In genomic region chr5:158810615-158811014, GRCh38 we compare ENCODE assay signal across 26 cellular contexts.
A peak's percentile ranks its signal among the peaks of the same experiment; 100 is the strongest.
DNase-seq lines count a peak whose midpoint lies in the region; ATAC-seq and TF ChIP-seq lines count a peak whose summit lies in the region.
"Had no signal": no experiment of that assay in that cellular context is flagged by ENCODE, and none has a peak within 500 bp of the region (broad histone marks: within the 10 kb centered on the region; RNA-seq: fewer than 3 reads in every experiment).

No MANE protein-coding gene starts in this region.

- no peak overlapping the region for H3K4me3 ChIP-seq in OCI-LY1 (ENCODE audit: low read depth, low read length, poor library complexity, severe bottlenecking)
- H3K4me3 ChIP-seq: dorsolateral prefrontal cortex, psoas muscle, SK-N-MC, thyroid gland, vagina had no signal

- TF ChIP-seq CTCF in OCI-LY1 (IDR thresholded peaks at IDR 0.05; ENCODE audit: low read length) (no peak), GM10248 (IDR thresholded peaks at IDR 0.05; ENCODE audit: control extremely low read depth, extremely low read depth, low read depth, missing control alignments) (no peak)

- no peaks in the 10 kb centered on the region for H3K27me3 Mint-ChIP-seq in stimulated activated memory B cell treated with anti-CD40 and anti-IgM and Interleukin-4, amounts not matched to agents 10 μg/mL and 1 μg/mL and 100 μg/mL, for 72 hours
- no peaks in the 10 kb centered on the region for H3K27me3 Mint-ChIP-seq in activated T-cell treated with anti-CD3 and anti-CD28 coated beads, Interleukin-2, amount 50 U/mL, for 4 hours (ENCODE audit: low read depth)
- H3K27me3 Mint-ChIP-seq: stimulated activated naive CD8-positive, alpha-beta T cell treated with anti-CD3 and anti-CD28 coated beads, Interleukin-15, amount 100 ng/mL, for 72 hours had no signal

- no peaks in the 10 kb centered on the region for H3K9me3 Mint-ChIP-seq in stimulated activated memory B cell treated with anti-CD40 and anti-IgM and Interleukin-4, amounts not matched to agents 10 μg/mL and 1 μg/mL and 100 μg/mL, for 72 hours
- peaks cover 3% of the 10 kb centered on the region for H3K9me3 Mint-ChIP-seq in activated T-cell treated with anti-CD3 and anti-CD28 coated beads, Interleukin-2, amount 50 U/mL, for 4 hours

- ATAC-seq in GM18517 (IDR thresholded peaks at IDR 0.05; ENCODE audit: unreplicated experiment) = peak; percentile 61
- peak; percentile 59 for ATAC-seq in GM21786 (IDR thresholded peaks at IDR 0.05; ENCODE audit: unreplicated experiment)
- no peak for ATAC-seq in stimulated activated memory B cell treated with anti-CD40 and anti-IgM and Interleukin-4, amounts not matched to agents 10 μg/mL and 1 μg/mL and 100 μg/mL, for 72 hours
- no peak for ATAC-seq in activated T-cell treated with anti-CD3 and anti-CD28 coated beads, Interleukin-2, amount 50 U/mL, for 4 hours
- ATAC-seq: left ventricle myocardium superior; psoas muscle; stimulated activated naive CD8-positive, alpha-beta T cell treated with anti-CD3 and anti-CD28 coated beads, Interleukin-15, amount 100 ng/mL, for 72 hours had no signal

- no peaks in the 10 kb centered on the region for H4K20me1 ChIP-seq in OCI-LY1 (ENCODE audit: insufficient read depth, low read length)

- H3K9me2 ChIP-seq in OCI-LY1 (ENCODE audit: low read depth, low read length) = no peaks in the 10 kb centered on the region

- no peaks in the 10 kb centered on the region for H3K79me2 ChIP-seq in OCI-LY1 (ENCODE audit: insufficient read depth, low read length)

- no peak overlapping the region for H3K9ac ChIP-seq in OCI-LY1 (ENCODE audit: low read length)

- peaks cover 88% of the 10 kb centered on the region for H3K4me1 Mint-ChIP-seq in stimulated activated memory B cell treated with anti-CD40 and anti-IgM and Interleukin-4, amounts not matched to agents 10 μg/mL and 1 μg/mL and 100 μg/mL, for 72 hours
- peaks cover 25% of the 10 kb centered on the region for H3K4me1 Mint-ChIP-seq in activated T-cell treated with anti-CD3 and anti-CD28 coated beads, Interleukin-2, amount 50 U/mL, for 4 hours (ENCODE audit: low read depth)

- H3K4me2 ChIP-seq in OCI-LY1 (ENCODE audit: low read length) = no peak overlapping the region

- H3K4me1 ChIP-seq in OCI-LY1 (ENCODE audit: insufficient read depth, low read length, severe bottlenecking) = peaks cover 80% of the 10 kb centered on the region
- H3K4me1 ChIP-seq: psoas muscle, thyroid gland had no signal

- H3K9me3 ChIP-seq in OCI-LY1 (ENCODE audit: low read length) = no peaks in the 10 kb centered on the region
- H3K9me3 ChIP-seq: psoas muscle, thyroid gland, vagina had no signal

- CTCF ChIA-PET in GM10248 (lab: Yijun Ruan, JAX) = no interaction called here

- no peaks in the 10 kb centered on the region for H3F3A ChIP-seq in OCI-LY1 (ENCODE audit: insufficient read depth, low read length)

- POLR2A ChIA-PET in GM10248 (lab: Yijun Ruan, JAX) = no interaction called here

- H3K4me3 Mint-ChIP-seq in stimulated activated memory B cell treated with anti-CD40 and anti-IgM and Interleukin-4, amounts not matched to agents 10 μg/mL and 1 μg/mL and 100 μg/mL, for 72 hours = no peak overlapping the region
- no peak overlapping the region for H3K4me3 Mint-ChIP-seq in activated T-cell treated with anti-CD3 and anti-CD28 coated beads, Interleukin-2, amount 50 U/mL, for 4 hours
- H3K4me3 Mint-ChIP-seq: CD4-positive, CD25-positive, alpha-beta regulatory T cell; stimulated activated naive CD8-positive, alpha-beta T cell treated with anti-CD3 and anti-CD28 coated beads, Interleukin-15, amount 100 ng/mL, for 72 hours had no signal

- no peak overlapping the region for H2AFZ ChIP-seq in OCI-LY1 (ENCODE audit: low read length)

- no peaks in the 10 kb centered on the region for H3K27me3 ChIP-seq in OCI-LY1 (ENCODE audit: insufficient read depth, low read length)
- H3K27me3 ChIP-seq: thyroid gland, vagina had no signal

- no peak for DNase-seq in hepatic stellate cell (ENCODE audit: low spot score)
- no peak for DNase-seq in UCSD-AML1 (lab: John Stamatoyannopoulos, UW; ENCODE audit: unreplicated experiment)
- DNase-seq in GM10248 (ENCODE audit: extremely low spot score) = no peak
- no peak for DNase-seq in activated T-cell treated with anti-CD3 and anti-CD28 coated beads, Interleukin-2, amount 50 U/mL, for 4 hours
- DNase-seq: activated CD4-positive, alpha-beta T cell treated with anti-CD3 and anti-CD28 coated beads for 48 hours; activated T-cell treated with anti-CD3 and anti-CD28 coated beads, Interleukin-2, amount 50 U/mL, for 48 hours; CD4-positive, CD25-positive, alpha-beta regulatory T cell; dorsolateral prefrontal cortex; islet precursor cell; KG1; left ventricle myocardium superior; NCI-H1417 treated with DMSO at 0.1 percent for 48 hours; NCI-H2107; NCI-H446 treated with DMSO at 0.1 percent for 48 hours; nucleus accumbens; OCI-M1; psoas muscle; stimulated activated naive CD8-positive, alpha-beta T cell treated with anti-CD3 and anti-CD28 coated beads, Interleukin-15, amount 100 ng/mL, for 72 hours; T-helper 2 cell; thyroid gland had no signal

- peaks cover 45% of the 10 kb centered on the region for H3K36me3 Mint-ChIP-seq in stimulated activated memory B cell treated with anti-CD40 and anti-IgM and Interleukin-4, amounts not matched to agents 10 μg/mL and 1 μg/mL and 100 μg/mL, for 72 hours
- H3K36me3 Mint-ChIP-seq in activated T-cell treated with anti-CD3 and anti-CD28 coated beads, Interleukin-2, amount 50 U/mL, for 4 hours (ENCODE audit: insufficient read depth) = peaks cover 1% of the 10 kb centered on the region
- H3K36me3 Mint-ChIP-seq: CD4-positive, CD25-positive, alpha-beta regulatory T cell had no signal

- H3K36me3 ChIP-seq in OCI-LY1 (ENCODE audit: insufficient read depth, low read length) = peaks cover 12% of the 10 kb centered on the region; the same call in 1 of the 2 replicates
- H3K36me3 ChIP-seq: thyroid gland, vagina had no signal

- peak overlapping the region; percentile 96 for H3K27ac ChIP-seq in OCI-LY1 (ENCODE audit: low read depth, low read length, poor library complexity, severe bottlenecking)
- H3K27ac ChIP-seq: dorsolateral prefrontal cortex, psoas muscle, SK-N-MC, thyroid gland, vagina had no signal

- peak overlapping the region; percentile 89 for H3K27ac Mint-ChIP-seq in stimulated activated memory B cell treated with anti-CD40 and anti-IgM and Interleukin-4, amounts not matched to agents 10 μg/mL and 1 μg/mL and 100 μg/mL, for 72 hours
- H3K27ac Mint-ChIP-seq: CD4-positive, CD25-positive, alpha-beta regulatory T cell; stimulated activated naive CD8-positive, alpha-beta T cell treated with anti-CD3 and anti-CD28 coated beads, Interleukin-15, amount 100 ng/mL, for 72 hours had no signal

Comparison
In these comparisons a context has a peak if more than half of its experiments do, and no peak if none do; other contexts are left out.
1. ATAC-seq: peak in GM18517 (single experiment) and GM21786 (single experiment); none in stimulated activated memory B cell treated with anti-CD40 and anti-IgM and Interleukin-4, amounts not matched to agents 10 μg/mL and 1 μg/mL and 100 μg/mL, for 72 hours (single experiment) and activated T-cell treated with anti-CD3 and anti-CD28 coated beads, Interleukin-2, amount 50 U/mL, for 4 hours (0 of 2).